In genomic region chr10:69152002-69152401, GRCh38 we compare ENCODE assay signal across 14 cellular contexts. TPM values are rescaled to one million over a fixed set of nuclear protein-coding genes. Genes with fewer than 3 reads are reported as not detected.
A peak's percentile ranks its signal among the peaks of the same experiment; 100 is the strongest.
DNase-seq lines count a peak whose midpoint lies in the region; ATAC-seq, FAIRE-seq and TF ChIP-seq lines count a peak whose summit lies in the region.
"Had no signal": no experiment of that assay in that cellular context is flagged by ENCODE, and none has a peak within 500 bp of the region (broad histone marks: within the 10 kb centered on the region; RNA-seq: fewer than 3 reads in every experiment).

No MANE protein-coding gene starts in this region.

- TF ChIP-seq EP300 in K562 (IDR thresholded peaks at IDR 0.05; ENCODE audit: low read length), result no peak

- H3K4me3 ChIP-seq in K562, result no peak overlapping the region
- no peak overlapping the region for H3K4me3 ChIP-seq in HAP-1
- no peak overlapping the region for H3K4me3 ChIP-seq in dorsolateral prefrontal cortex
- H3K4me3 ChIP-seq: BLaER1 treated with 17β-estradiol and CSF1 and Interleukin-3, amounts not matched to agents 10 nM and 100 nM had no signal

- TF ChIP-seq POLR2A in K562 (conservative IDR thresholded peaks at IDR 0.05), result no peak

- no peak overlapping the region for H3K27ac Mint-ChIP-seq in activated CD4-positive, alpha-beta memory T cell treated with anti-CD3 and anti-CD28 coated beads for 36 hours
- no peak overlapping the region for H3K27ac Mint-ChIP-seq in activated CD4-positive, alpha-beta memory T cell treated with anti-CD3 and anti-CD28 coated beads, Interleukin-2, amount 10 ng/mL, durations not matched to agents 7 days and 5 days
- H3K27ac Mint-ChIP-seq: CD4-positive, alpha-beta T cell had no signal

- no peaks in the 10 kb centered on the region for H3K4me1 ChIP-seq in K562 (replicated peaks in 1 of 2; ENCODE audit: control insufficient read depth in 2 of 2, insufficient read depth in 2 of 2, low read length in 2 of 2)
- H3K4me1 ChIP-seq in HAP-1, result no peaks in the 10 kb centered on the region

- no peak for TF ChIP-seq RAD21 in K562 (CRISPR knock-in tag; conservative IDR thresholded peaks at IDR 0.05 in 1 of 2, IDR thresholded peaks at IDR 0.05 in 1 of 2)

- no peaks in the 10 kb centered on the region for H3K27me3 Mint-ChIP-seq in activated CD4-positive, alpha-beta memory T cell treated with anti-CD3 and anti-CD28 coated beads for 36 hours
- no peaks in the 10 kb centered on the region for H3K27me3 Mint-ChIP-seq in activated CD4-positive, alpha-beta memory T cell treated with anti-CD3 and anti-CD28 coated beads, Interleukin-2, amount 10 ng/mL, durations not matched to agents 7 days and 5 days
- H3K27me3 Mint-ChIP-seq: CD4-positive, alpha-beta T cell had no signal

- no peaks in the 10 kb centered on the region for H4K20me1 ChIP-seq in K562 (replicated peaks; ENCODE audit: control insufficient read depth, insufficient read depth, low read length)

- intact Hi-C loops in activated CD4-positive, alpha-beta memory T cell treated with anti-CD3 and anti-CD28 coated beads for 36 hours (cut with micrococcal nuclease), result no loop called here
- intact Hi-C loops in K562 (cut with micrococcal nuclease) (no loop called here), dorsolateral prefrontal cortex (cut with DNase I) (no loop called here)

- peaks cover 49% of the 10 kb centered on the region for H3K79me2 ChIP-seq in K562 (ENCODE audit: control insufficient read depth, insufficient read depth, low read length)

- no peaks in the 10 kb centered on the region for H3K36me3 Mint-ChIP-seq in activated CD4-positive, alpha-beta memory T cell treated with anti-CD3 and anti-CD28 coated beads for 36 hours
- peaks cover 16% of the 10 kb centered on the region for H3K36me3 Mint-ChIP-seq in activated CD4-positive, alpha-beta memory T cell treated with anti-CD3 and anti-CD28 coated beads, Interleukin-2, amount 10 ng/mL, durations not matched to agents 7 days and 5 days (ENCODE audit: low read depth)

- POLR2A ChIA-PET in activated CD4-positive, alpha-beta memory T cell treated with anti-CD3 and anti-CD28 coated beads for 36 hours (lab: Charles Lee), result no interaction called here
- POLR2A ChIA-PET in activated CD4-positive, alpha-beta memory T cell treated with anti-CD3 and anti-CD28 coated beads, Interleukin-2, amount 10 ng/mL, durations not matched to agents 7 days and 5 days (lab: Charles Lee), result no interaction called here
- POLR2A ChIA-PET in K562 (lab: Yijun Ruan, JAX), result no interaction called here

- H3K9me3 ChIP-seq in K562 (replicated peaks; ENCODE audit: control insufficient read depth, insufficient read depth, low read depth, low read length) (no peaks in the 10 kb centered on the region), HAP-1 (no peaks in the 10 kb centered on the region)
- H3K9me3 ChIP-seq: BLaER1 treated with 17β-estradiol and CSF1 and Interleukin-3, amounts not matched to agents 10 nM and 100 nM had no signal

- no peak overlapping the region for H2AFZ ChIP-seq in K562 (ENCODE audit: low read depth, low read length)

- H3K9ac ChIP-seq in K562 (ENCODE audit: insufficient read depth in 1 of 2, low read depth in 2 of 2, low read length in 2 of 2), result no peak overlapping the region
- H3K9ac ChIP-seq: BLaER1 treated with 17β-estradiol and CSF1 and Interleukin-3, amounts not matched to agents 10 nM and 100 nM had no signal

- no peaks in the 10 kb centered on the region for H3K9me3 Mint-ChIP-seq in activated CD4-positive, alpha-beta memory T cell treated with anti-CD3 and anti-CD28 coated beads for 36 hours
- no peaks in the 10 kb centered on the region for H3K9me3 Mint-ChIP-seq in activated CD4-positive, alpha-beta memory T cell treated with anti-CD3 and anti-CD28 coated beads, Interleukin-2, amount 10 ng/mL, durations not matched to agents 7 days and 5 days
- H3K9me3 Mint-ChIP-seq: CD4-positive, alpha-beta T cell had no signal

- H3K27me3 ChIP-seq in K562 (ENCODE audit: control insufficient read depth in 2 of 2, insufficient read depth in 2 of 2, low read length in 2 of 2), result no peaks in the 10 kb centered on the region
- H3K27me3 ChIP-seq in HAP-1 (ENCODE audit: low read depth), result no peaks in the 10 kb centered on the region
- H3K27me3 ChIP-seq in dorsolateral prefrontal cortex, result no peaks in the 10 kb centered on the region
- H3K27me3 ChIP-seq: BLaER1 treated with 17β-estradiol and CSF1 and Interleukin-3, amounts not matched to agents 10 nM and 100 nM had no signal

- 89% methylated on average over 3 of the region's 3 CpGs for WGBS in K562 (ENCODE audit: insufficient coverage, low coverage, missing lambda C conversion rate)

- H3K36me3 ChIP-seq in K562 (ENCODE audit: control insufficient read depth, insufficient read depth, low read length), result peaks cover 9% of the 10 kb centered on the region; the same call in 1 of the 3 replicates
- H3K36me3 ChIP-seq in HAP-1 (replicated peaks), result no peaks in the 10 kb centered on the region; the same call in 1 of the 2 replicates

- no TSS peak for BruUV-seq in K562 (replicated peaks; lab: Mats Ljungman, UMichigan)

- H3K27ac ChIP-seq in K562 (ENCODE audit: extremely low read depth, low read depth, low read length) (no peak overlapping the region), dorsolateral prefrontal cortex (no peak overlapping the region)
- H3K27ac ChIP-seq: BLaER1 treated with 17β-estradiol and CSF1 and Interleukin-3, amounts not matched to agents 10 nM and 100 nM; HL-60 had no signal

- H3K4me3 Mint-ChIP-seq in activated CD4-positive, alpha-beta memory T cell treated with anti-CD3 and anti-CD28 coated beads for 36 hours, result no peak overlapping the region
- H3K4me3 Mint-ChIP-seq in activated CD4-positive, alpha-beta memory T cell treated with anti-CD3 and anti-CD28 coated beads, Interleukin-2, amount 10 ng/mL, durations not matched to agents 7 days and 5 days, result no peak overlapping the region
- H3K4me3 Mint-ChIP-seq: CD4-positive, alpha-beta T cell had no signal

- no peak for FAIRE-seq in K562 (lab: Jason Lieb, UNC)
- FAIRE-seq: H1 had no signal

- no peak overlapping the region for H3K4me2 ChIP-seq in K562 (ENCODE audit: insufficient read depth, low read length)
- H3K4me2 ChIP-seq: BLaER1 treated with 17β-estradiol and CSF1 and Interleukin-3, amounts not matched to agents 10 nM and 100 nM had no signal

- peaks cover 13% of the 10 kb centered on the region for H3K4me1 Mint-ChIP-seq in activated CD4-positive, alpha-beta memory T cell treated with anti-CD3 and anti-CD28 coated beads for 36 hours (ENCODE audit: low read depth)
- H3K4me1 Mint-ChIP-seq in activated CD4-positive, alpha-beta memory T cell treated with anti-CD3 and anti-CD28 coated beads, Interleukin-2, amount 10 ng/mL, durations not matched to agents 7 days and 5 days, result peaks cover 13% of the 10 kb centered on the region

- in situ Hi-C loops in K562 (cut with MboI) (no loop called here), HAP-1 (cut with MboI; ENCODE audit: low sequenced_read_pairs) (no loop called here)

- peak; percentile 33 for DNase-seq in activated CD4-positive, alpha-beta memory T cell treated with anti-CD3 and anti-CD28 coated beads for 36 hours
- DNase-seq in activated CD4-positive, alpha-beta memory T cell treated with anti-CD3 and anti-CD28 coated beads, Interleukin-2, amount 10 ng/mL, durations not matched to agents 7 days and 5 days, result no peak
- peak; percentile 17 for DNase-seq in stimulated activated CD4-positive, alpha-beta T cell treated with anti-CD3 and anti-CD28 coated beads, Interleukin-15, amount 100 ng/mL, for 24 hours
- no peak for DNase-seq in stimulated activated CD4-positive, alpha-beta T cell treated with anti-CD3 and anti-CD28 coated beads, Interleukin-4, amount 100 ng/mL, for 1 hour
- DNase-seq in K562 (ENCODE audit: extremely low read depth in 1 of 4, low spot score in 3 of 4), result no peak
- DNase-seq in HAP-1 (ENCODE audit: low spot score in 2 of 2), result no peak
- no peak for DNase-seq in dorsolateral prefrontal cortex
- DNase-seq: ACHN; Calu3; CD4-positive, alpha-beta T cell; DMS 273 treated with DMSO at 0.1 percent for 48 hours had no signal

- CTCF ChIA-PET in activated CD4-positive, alpha-beta memory T cell treated with anti-CD3 and anti-CD28 coated beads for 36 hours (lab: Charles Lee), result interaction anchor here (0.7 kb wide), 1 partner anchor 91 kb away, joined by 3 read pairs; no protein-coding TSS in a partner anchor
- CTCF ChIA-PET in activated CD4-positive, alpha-beta memory T cell treated with anti-CD3 and anti-CD28 coated beads, Interleukin-2, amount 10 ng/mL, durations not matched to agents 7 days and 5 days (lab: Charles Lee), result interaction anchor here (0.7 to 1.2 kb wide), 2 partner anchors 24 to 58 kb away, joined by 3 read pairs; no protein-coding TSS in a partner anchor
- CTCF ChIA-PET in K562 (lab: Yijun Ruan, JAX; ENCODE audit: low intra/inter-chr PET ratio), result no interaction called here

- no peaks in the 10 kb centered on the region for H3K9me1 ChIP-seq in K562 (ENCODE audit: control insufficient read depth, insufficient read depth, low read length)

- ATAC-seq in K562, result no peak

- TF ChIP-seq CTCF in K562 (IDR thresholded peaks at IDR 0.05 in 2 of 3, conservative IDR thresholded peaks at IDR 0.05 in 1 of 3; ENCODE audit: insufficient read depth in 2 of 3, low read depth in 1 of 3, low read length in 3 of 3) (no peak), dorsolateral prefrontal cortex (IDR thresholded peaks at IDR 0.05 in 54 of 56, conservative IDR thresholded peaks at IDR 0.05 in 2 of 56; ENCODE audit: low read depth in 1 of 56, partially characterized antibody in 56 of 56) (no peak)

RNA-seq across cellular contexts. Expression of gene VPS26A, which starts 28.0 kb away (rescaled TPM):
- 10 to 100 TPM; 44.6 to 51.4 TPM for total RNA-seq in activated CD4-positive, alpha-beta memory T cell treated with anti-CD3 and anti-CD28 coated beads for 36 hours
- total RNA-seq in activated CD4-positive, alpha-beta memory T cell treated with anti-CD3 and anti-CD28 coated beads, Interleukin-2, amount 10 ng/mL, durations not matched to agents 7 days and 5 days, result 10 to 100 TPM; 57.1 to 63.4 TPM
- 5.9 and 44.1 TPM in 2 replicates for total RNA-seq in K562 (2011; cell fraction: chromatin; rRNA removed; ENCODE audit: low replicate concordance)
- 3.3 and 5.4 TPM in 2 replicates for total RNA-seq in K562 (2011; cell fraction: nucleolus; rRNA removed)
- total RNA-seq in K562 (2011; cell fraction: nucleoplasm; rRNA removed), result 12.9 and 27.5 TPM in 2 replicates
- 41.7 and 47.1 TPM in 2 replicates for total RNA-seq in K562 (2014; rRNA removed)
- 61.6 and 78.9 TPM in 2 replicates for total RNA-seq in K562 (2014; rRNA removed; fragmentation: Illumina TruSeq; extraction: Trizol)
- 52.7 and 58.7 TPM in 2 replicates for total RNA-seq in K562 (2015; rRNA removed; fragmentation: Illumina TruSeq; extraction: Trizol)
- total RNA-seq in K562 (2021), result 80.9 and 83.1 TPM in 2 replicates
- 36.9 and 64.0 TPM in 2 replicates for polyA plus RNA-seq in K562 (2011; rRNA removed)
- 4.7 and 13.5 TPM in 2 replicates for polyA plus RNA-seq in K562 (2011; cell fraction: cytosol; rRNA removed)
- polyA plus RNA-seq in K562 (2011; cell fraction: nucleus; rRNA removed), result 4.1 and 7.3 TPM in 2 replicates
- 70.0 and 81.1 TPM in 2 replicates for polyA plus RNA-seq in K562 (2012)
- 81.9 and 85.9 TPM in 2 replicates for polyA plus RNA-seq in K562 (2014; fragmentation: Illumina TruSeq; extraction: Trizol)
- 100 to 1,000 TPM; 117 to 137 TPM for polyA plus RNA-seq in K562 (2014; fragmentation: Nextera tagmentation; extraction: Ambion mirVana)
- 63.2 and 69.3 TPM in 2 replicates for polyA plus RNA-seq in K562 (2014; rRNA removed)
- 40.8 and 41.4 TPM in 2 replicates for polyA minus RNA-seq in K562 (2011; rRNA and poly(A)+ RNA removed)
- 18.8 and 21.5 TPM in 2 replicates for polyA minus RNA-seq in K562 (2011; cell fraction: cytosol; rRNA and poly(A)+ RNA removed)
- polyA minus RNA-seq in K562 (2011; cell fraction: nucleus; rRNA and poly(A)+ RNA removed), result 2.8 and 6.4 TPM in 2 replicates
- total RNA-seq in dorsolateral prefrontal cortex, result 10 to 100 TPM; 32.6 to 61.5 (median 43.9) TPM

RNA-seq across cellular contexts. Expression of gene SUPV3L1, which starts 28.0 kb away (rescaled TPM):
- total RNA-seq in activated CD4-positive, alpha-beta memory T cell treated with anti-CD3 and anti-CD28 coated beads for 36 hours, result 10 to 100 TPM; 45.0 to 47.6 TPM
- 10 to 100 TPM; 34.6 to 39.1 TPM for total RNA-seq in activated CD4-positive, alpha-beta memory T cell treated with anti-CD3 and anti-CD28 coated beads, Interleukin-2, amount 10 ng/mL, durations not matched to agents 7 days and 5 days
- 72.0 and 118 TPM in 2 replicates for total RNA-seq in K562 (2011; cell fraction: chromatin; rRNA removed; ENCODE audit: low replicate concordance)
- 52.4 and 53.4 TPM in 2 replicates for total RNA-seq in K562 (2011; cell fraction: nucleolus; rRNA removed)
- total RNA-seq in K562 (2011; cell fraction: nucleoplasm; rRNA removed), result 71.7 and 77.1 TPM in 2 replicates
- 69.9 and 81.4 TPM in 2 replicates for total RNA-seq in K562 (2014; rRNA removed)
- total RNA-seq in K562 (2014; rRNA removed; fragmentation: Illumina TruSeq; extraction: Trizol), result 97.2 and 109 TPM in 2 replicates
- 84.7 and 85.0 TPM in 2 replicates for total RNA-seq in K562 (2015; rRNA removed; fragmentation: Illumina TruSeq; extraction: Trizol)
- total RNA-seq in K562 (2021), result 92.6 and 103 TPM in 2 replicates
- polyA plus RNA-seq in K562 (2011; rRNA removed), result 83.3 and 94.8 TPM in 2 replicates
- 51.6 and 77.5 TPM in 2 replicates for polyA plus RNA-seq in K562 (2011; cell fraction: cytosol; rRNA removed)
- 58.7 and 70.3 TPM in 2 replicates for polyA plus RNA-seq in K562 (2011; cell fraction: nucleus; rRNA removed)
- 57.6 and 58.4 TPM in 2 replicates for polyA plus RNA-seq in K562 (2012)
- polyA plus RNA-seq in K562 (2014; fragmentation: Illumina TruSeq; extraction: Trizol), result 116 and 156 TPM in 2 replicates
- polyA plus RNA-seq in K562 (2014; fragmentation: Nextera tagmentation; extraction: Ambion mirVana), result 10 to 100 TPM; 45.2 to 66.1 TPM
- 93.3 and 106 TPM in 2 replicates for polyA plus RNA-seq in K562 (2014; rRNA removed)
- polyA minus RNA-seq in K562 (2011; rRNA and poly(A)+ RNA removed), result 241 and 312 TPM in 2 replicates
- polyA minus RNA-seq in K562 (2011; cell fraction: cytosol; rRNA and poly(A)+ RNA removed), result 89.6 and 115 TPM in 2 replicates
- polyA minus RNA-seq in K562 (2011; cell fraction: nucleus; rRNA and poly(A)+ RNA removed), result 27.6 and 48.0 TPM in 2 replicates
- total RNA-seq in dorsolateral prefrontal cortex, result 10 to 100 TPM; 23.2 to 52.6 (median 39.0) TPM

Comparison
In these comparisons a context has a peak if more than half of its experiments do, and no peak if none do; other contexts are left out.
1. DNase-seq: peak in activated CD4-positive, alpha-beta memory T cell treated with anti-CD3 and anti-CD28 coated beads for 36 hours (single experiment) and stimulated activated CD4-positive, alpha-beta T cell treated with anti-CD3 and anti-CD28 coated beads, Interleukin-15, amount 100 ng/mL, for 24 hours (single experiment); none in activated CD4-positive, alpha-beta memory T cell treated with anti-CD3 and anti-CD28 coated beads, Interleukin-2, amount 10 ng/mL, durations not matched to agents 7 days and 5 days (single experiment), stimulated activated CD4-positive, alpha-beta T cell treated with anti-CD3 and anti-CD28 coated beads, Interleukin-4, amount 100 ng/mL, for 1 hour (single experiment), K562 (0 of 4), HAP-1 (0 of 2) and dorsolateral prefrontal cortex (0 of 10).